In the genomic region with DNA sequence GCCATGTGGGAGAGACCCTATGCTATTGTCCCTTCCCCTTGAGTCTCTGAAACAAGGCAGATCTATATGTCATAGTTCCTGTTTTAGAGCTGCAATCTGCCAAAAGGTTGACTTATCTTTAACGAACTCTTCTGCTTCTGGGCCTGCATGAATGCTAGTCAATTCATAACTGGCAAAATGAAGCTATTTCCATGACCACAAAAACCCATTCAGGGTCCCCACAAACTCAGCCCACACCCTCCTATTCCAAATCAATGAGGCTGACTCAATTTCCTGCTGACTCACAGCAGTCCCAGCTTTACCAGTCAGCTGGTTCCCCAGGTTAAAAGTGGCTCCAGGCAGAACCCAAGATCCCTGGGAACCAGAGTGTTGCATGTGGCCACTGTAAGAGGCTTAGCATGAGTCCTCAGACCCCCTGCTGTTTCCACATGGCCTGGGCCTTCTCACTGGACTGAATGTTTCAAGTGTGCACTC, we compare ENCODE assay signal across 8 cellular contexts. TPM values are rescaled to one million over a fixed set of nuclear protein-coding genes. Genes with fewer than 3 reads are reported as not detected.
DNase-seq lines count a peak whose midpoint lies in the region; ATAC-seq, FAIRE-seq and TF ChIP-seq lines count a peak whose summit lies in the region.

No MANE protein-coding gene starts in this region.

- no peak overlapping the region for H3K27ac ChIP-seq in small intestine (ENCODE audit: low read depth in 1 of 2, low read length in 1 of 2)

- no peak for FAIRE-seq in small intestine (lab: Jason Lieb, UNC)

- TF ChIP-seq CTCF in foreskin fibroblast (IDR thresholded peaks at IDR 0.05; ENCODE audit: low read depth, low read length) = no peak

- no peaks in the 10 kb centered on the region for H3K27me3 ChIP-seq in small intestine (ENCODE audit: control insufficient read depth in 2 of 2, insufficient read depth in 2 of 2, low read length in 2 of 2)

- peak; percentile 75 for ATAC-seq in GM18858 (IDR thresholded peaks at IDR 0.05; ENCODE audit: unreplicated experiment)
- ATAC-seq in HG02571 (IDR thresholded peaks at IDR 0.05; ENCODE audit: unreplicated experiment) = peak; percentile 58

- H3K36me3 ChIP-seq in small intestine (ENCODE audit: control insufficient read depth in 2 of 2, insufficient read depth in 2 of 2, low read length in 2 of 2) = no peaks in the 10 kb centered on the region

- H3K9me3 ChIP-seq in small intestine (ENCODE audit: control insufficient read depth, low read depth) = no peaks in the 10 kb centered on the region

- no peak overlapping the region for H3K4me3 ChIP-seq in foreskin fibroblast (ENCODE audit: low read depth in 1 of 2, low read length in 2 of 2)
- H3K4me3 ChIP-seq in small intestine (ENCODE audit: low read depth in 1 of 2, low read length in 2 of 2) = no peak overlapping the region

- peaks cover 0 to 4% of the 10 kb centered on the region in 2 donors for H3K4me1 ChIP-seq in small intestine (ENCODE audit: control insufficient read depth in 2 of 2, insufficient read depth in 1 of 2, low read depth in 1 of 2, low read length in 1 of 2)

- DNase-seq in MV-4-11 (lab: John Stamatoyannopoulos, UW) (peak; percentile 95), foreskin fibroblast (peak; percentile 91), NCI-H1417 treated with DMSO at 0.1 percent for 48 hours (lab: John Stamatoyannopoulos, UW) (no peak), NCI-H446 treated with DMSO at 0.1 percent for 48 hours (lab: John Stamatoyannopoulos, UW) (no peak), small intestine (no peak)
- no peak for DNase-seq in stimulated activated CD4-positive, alpha-beta T cell treated with anti-CD3 and anti-CD28 coated beads, Interleukin-2, amount 100 ng/mL, for 48 hours

- WGBS in small intestine, 3 donors = 49 to 82% (median 55%) methylated on average over 1 of the region's 1 CpG

RNA-seq across cellular contexts. Expression of a gene that starts 25.2 kb away (rescaled TPM):
- 10 to 100 TPM in 1 of 3 donors, 1 to 10 TPM in 1, not detected in 1; 1.6 to 15.6 TPM for polyA plus RNA-seq in small intestine

Comparison
In these comparisons a context has a peak if more than half of its experiments do, and no peak if none do; other contexts are left out.
1. DNase-seq: peak in MV-4-11 (single experiment) and foreskin fibroblast (2 of 2); none in NCI-H1417 treated with DMSO at 0.1 percent for 48 hours (single experiment), stimulated activated CD4-positive, alpha-beta T cell treated with anti-CD3 and anti-CD28 coated beads, Interleukin-2, amount 100 ng/mL, for 48 hours (0 of 2), NCI-H446 treated with DMSO at 0.1 percent for 48 hours (single experiment) and small intestine (single experiment).